1 cellular context compared by ENCODE assay signal in genomic region chr16:89401205-89401604, GRCh38.
TF ChIP-seq lines count a peak whose summit lies in the region.

No MANE protein-coding gene starts in this region.

TF ChIP-seq in GM23338, 12 proteins besides CTCF, POLR2A, EP300 and RAD21 (continued from another document):
- TF ChIP-seq ZNF462 (CRISPR knock-in tag; IDR thresholded peaks at IDR 0.05): no peak
- TF ChIP-seq EZH2 (IDR thresholded peaks at IDR 0.05; ENCODE audit: low read depth, unreplicated experiment): no peak
- TF ChIP-seq ZNF331 (CRISPR knock-in tag; IDR thresholded peaks at IDR 0.05; ENCODE audit: low read depth): no peak
- TF ChIP-seq POLR2AphosphoS5 (IDR thresholded peaks at IDR 0.05; ENCODE audit: low read depth): no peak
- no peak for TF ChIP-seq STAT1 (IDR thresholded peaks at IDR 0.05; ENCODE audit: unreplicated experiment)
- no peak for TF ChIP-seq EZH2phosphoT487 (IDR thresholded peaks at IDR 0.05; ENCODE audit: unreplicated experiment)
